Comparison of ENCODE assay signal across 8 cellular contexts in genomic region chr21:43646550-43647260, GRCh38. TPM values are rescaled to one million over a fixed set of nuclear protein-coding genes. Genes with fewer than 3 reads are reported as not detected.
DNase-seq lines count a peak whose midpoint lies in the region; ATAC-seq, FAIRE-seq and TF ChIP-seq lines count a peak whose summit lies in the region.

No MANE protein-coding gene starts in this region.

- CTCF ChIA-PET in IMR-90 (lab: Yijun Ruan, JAX) = interaction anchor here (1.3 to 1.8 kb wide), 6 partner anchors 9 to 44 kb away, joined by 3 to 7 read pairs (median 4); no protein-coding TSS in a partner anchor

- no peaks in the 10 kb centered on the region for H3K27me3 ChIP-seq in IMR-90 (ENCODE audit: control insufficient read depth, insufficient read depth, low read length)
- H3K27me3 ChIP-seq in NT2/D1 (ENCODE audit: insufficient read depth, insufficient read length) = no peaks in the 10 kb centered on the region

- no peaks in the 10 kb centered on the region for H3K27me3 Mint-ChIP-seq in endothelial cell (ENCODE audit: unreplicated experiment)

- FAIRE-seq in GM19239 (lab: Jason Lieb, UNC) = peak; percentile 99

- H2BK5ac ChIP-seq in IMR-90 (ENCODE audit: low read depth, low read length, poor library complexity, severe bottlenecking) = no peak overlapping the region

- no TSS peak for BruUV-seq in IMR-90 (replicated peaks; lab: Mats Ljungman, UMichigan)

- dilution Hi-C loops in IMR-90 (cut with HindIII; ENCODE audit: low sequenced_read_pairs, unreplicated experiment) = no loop called here

- DNase-seq in AG08396 (ENCODE audit: low spot score) (peak; percentile 88), GM19239 (ENCODE audit: insufficient read length, low spot score) (peak; percentile 71), IMR-90 (peak; percentile 94), NT2/D1 (ENCODE audit: low read depth, low spot score) (peak; percentile 95), endothelial cell (ENCODE audit: low spot score) (peak; percentile 86), midbrain (lab: John Stamatoyannopoulos, UW) (peak; percentile 80)
- peak; percentile 53 to 75 (median 70) for DNase-seq in activated CD8-positive, alpha-beta memory T cell treated with anti-CD3 and anti-CD28 coated beads for 48 hours (ENCODE audit: low read depth in 2 of 3, low spot score in 2 of 3)
- peak; percentile 71 for DNase-seq in stimulated activated CD8-positive, alpha-beta memory T cell treated with anti-CD3 and anti-CD28 coated beads, Interleukin-4, amount 100 ng/mL, for 24 hours (ENCODE audit: low read depth)

- peak; percentile 99 for TF ChIP-seq CTCF in IMR-90 (conservative IDR thresholded peaks at IDR 0.05; ENCODE audit: low read depth, low read length)
- peak; percentile 99 for TF ChIP-seq CTCF in endothelial cell (IDR thresholded peaks at IDR 0.05; ENCODE audit: unreplicated experiment)

- H3K4me1 ChIP-seq in IMR-90 (ENCODE audit: control insufficient read depth, insufficient read depth, low read length) = peaks cover 7% of the 10 kb centered on the region
- peaks cover 3% of the 10 kb centered on the region for H3K4me1 ChIP-seq in NT2/D1 (ENCODE audit: insufficient read depth, insufficient read length)

- 0 out of 2 replicates have a peak overlapping the region, but pooled peaks have one; percentile 10 for H2BK120ac ChIP-seq in IMR-90 (ENCODE audit: low read depth, low read length)

- in situ Hi-C loops in IMR-90 (cut with MboI; ENCODE audit: low sequenced_read_pairs) = loop anchor here (10.0 kb wide), 1 partner anchor 322 kb away; no protein-coding TSS in a partner anchor

- H3K36me3 ChIP-seq in IMR-90 (ENCODE audit: control insufficient read depth, insufficient read depth, low read length) (no peaks in the 10 kb centered on the region), NT2/D1 (ENCODE audit: insufficient read depth, insufficient read length, low read length) (no peaks in the 10 kb centered on the region)

- no peak overlapping the region for H3K18ac ChIP-seq in IMR-90 (ENCODE audit: low read depth, low read length)

- H4K91ac ChIP-seq in IMR-90 (ENCODE audit: insufficient read depth, low read depth, low read length) = no peak overlapping the region

- H3K4me3 ChIP-seq in IMR-90 (ENCODE audit: insufficient read depth, low read depth, low read length) = no peak overlapping the region
- no peak overlapping the region for H3K4me3 ChIP-seq in NT2/D1 (ENCODE audit: insufficient read length, low read depth)

- no peak overlapping the region for H3K27ac ChIP-seq in IMR-90 (ENCODE audit: insufficient read depth, low read length)

- no peak overlapping the region for H3K4ac ChIP-seq in IMR-90 (ENCODE audit: low read depth, low read length)

- H3K27ac Mint-ChIP-seq in endothelial cell (ENCODE audit: unreplicated experiment) = no peak overlapping the region

- H3K9ac ChIP-seq in IMR-90 (ENCODE audit: low read depth, low read length) (no peak overlapping the region), NT2/D1 (ENCODE audit: insufficient read length, low read depth) (no peak overlapping the region)

- no peaks in the 10 kb centered on the region for H3K79me1 ChIP-seq in IMR-90 (ENCODE audit: low read depth in 1 of 2, low read length in 2 of 2)

- peak; percentile 100 for TF ChIP-seq RAD21 in IMR-90 (IDR thresholded peaks at IDR 0.05; ENCODE audit: low read length)

- 39% methylated on average over 3 of the region's 7 CpGs; no CpG with 5 or more reads in 1 of the 2 experiments for WGBS in IMR-90 (ENCODE audit: extremely low coverage in 2 of 2, insufficient read length in 1 of 2), 2 experiments

- no peak overlapping the region for H4K5ac ChIP-seq in IMR-90 (ENCODE audit: low read depth, low read length)

- no peak overlapping the region for H2BK20ac ChIP-seq in IMR-90 (ENCODE audit: low read depth, low read length)

- no peak overlapping the region for H3K4me3 Mint-ChIP-seq in endothelial cell (ENCODE audit: unreplicated experiment)

- peak; percentile 95 for ATAC-seq in IMR-90 (ENCODE audit: low read depth)

- peak; percentile 69 for TF ChIP-seq POLR2A in IMR-90 (IDR thresholded peaks at IDR 0.05; ENCODE audit: low read depth, low read length)

- POLR2A ChIA-PET in IMR-90 (lab: Charles Lee; ENCODE audit: unreplicated experiment) = no interaction called here

- H3K14ac ChIP-seq in IMR-90 (replicated peaks; ENCODE audit: low read depth, low read length) = no peak overlapping the region

- H2AK9ac ChIP-seq in IMR-90 (replicated peaks; ENCODE audit: low read depth, low read length, poor library complexity) = no peak overlapping the region

- H3K56ac ChIP-seq in IMR-90 (ENCODE audit: extremely low read depth, insufficient read depth, low read length) = no peak overlapping the region

- H3K36me3 Mint-ChIP-seq in endothelial cell (ENCODE audit: low read depth, unreplicated experiment) = no peaks in the 10 kb centered on the region

- no peak overlapping the region for H2BK15ac ChIP-seq in IMR-90 (ENCODE audit: low read depth, low read length)

- no peak overlapping the region for H3K4me2 ChIP-seq in IMR-90 (ENCODE audit: low read depth, low read length)

- H3K9me1 ChIP-seq in IMR-90 (ENCODE audit: insufficient read depth, low read length) = no peaks in the 10 kb centered on the region

- H3K9me3 ChIP-seq in IMR-90 (ENCODE audit: control insufficient read depth, insufficient read depth, low read length) (no peaks in the 10 kb centered on the region), NT2/D1 (ENCODE audit: insufficient read depth, low read length) (no peaks in the 10 kb centered on the region)

- no peaks in the 10 kb centered on the region for H4K20me1 ChIP-seq in IMR-90 (ENCODE audit: insufficient read depth, low read length)

- no peaks in the 10 kb centered on the region for H3K9me3 Mint-ChIP-seq in endothelial cell (ENCODE audit: unreplicated experiment)

- H2AK5ac ChIP-seq in IMR-90 (ENCODE audit: low read depth, low read length) = no peak overlapping the region

- intact Hi-C loops in IMR-90 (cut with micrococcal nuclease) = no loop called here

- peaks cover 5% of the 10 kb centered on the region for H3K4me1 Mint-ChIP-seq in endothelial cell (ENCODE audit: unreplicated experiment)

- H2AFZ ChIP-seq in IMR-90 (replicated peaks; ENCODE audit: low read length, poor library complexity) = peak overlapping the region; percentile 33

- H3K23ac ChIP-seq in IMR-90 (ENCODE audit: low read depth, low read length) = no peak overlapping the region

- H4K8ac ChIP-seq in IMR-90 (ENCODE audit: low read depth in 2 of 2, low read length in 2 of 2) = no peak overlapping the region

TF ChIP-seq in IMR-90, 13 proteins besides CTCF, POLR2A, EP300 and RAD21:
- TF ChIP-seq NFE2L2 (IDR thresholded peaks at IDR 0.05; ENCODE audit: low read depth, low read length) (peak; percentile 40; the same call in 1 of the 2 replicates), SMC3 (IDR thresholded peaks at IDR 0.05; ENCODE audit: low read depth, low read length) (peak; percentile 97), MAZ (IDR thresholded peaks at IDR 0.05; ENCODE audit: borderline replicate concordance, low read depth, low read length) (peak; percentile 70), CHD1 (IDR thresholded peaks at IDR 0.05; ENCODE audit: low read depth, low read length) (no peak), BHLHE40 (IDR thresholded peaks at IDR 0.05; ENCODE audit: low read depth, low read length) (no peak), MAFK (IDR thresholded peaks at IDR 0.05; ENCODE audit: low read depth, low read length) (peak; percentile 95), CEBPB (IDR thresholded peaks at IDR 0.05; ENCODE audit: low read depth, low read length) (peak; percentile 76)

RNA-seq across cellular contexts. Expression of gene HSF2BP, which starts 12.6 kb away (rescaled TPM):
- total RNA-seq in IMR-90 (2012; rRNA removed) (0.83 and 0.90 TPM in 2 replicates), endothelial cell (ENCODE audit: unreplicated experiment) (2.3 TPM)
- polyA plus RNA-seq in IMR-90 (2012; rRNA removed) = 0.63 and 0.87 TPM in 2 replicates
- polyA plus RNA-seq in IMR-90 (2012; cell fraction: cytosol; rRNA removed) = 0.54 and 0.87 TPM in 2 replicates
- 0.42 and 0.91 TPM in 2 replicates for polyA plus RNA-seq in IMR-90 (2012; cell fraction: nucleus; rRNA removed; ENCODE audit: low replicate concordance)

RNA-seq across cellular contexts. Expression of gene RRP1B, which starts 12.7 kb away (rescaled TPM):
- 16.1 and 21.4 TPM in 2 replicates for total RNA-seq in IMR-90 (2012; rRNA removed)
- 11.1 and 11.7 TPM in 2 replicates for polyA plus RNA-seq in IMR-90 (2012; rRNA removed)
- polyA plus RNA-seq in IMR-90 (2012; cell fraction: cytosol; rRNA removed) = 6.4 and 7.0 TPM in 2 replicates
- polyA plus RNA-seq in IMR-90 (2012; cell fraction: nucleus; rRNA removed; ENCODE audit: low replicate concordance) = 9.0 and 10.9 TPM in 2 replicates
- total RNA-seq in endothelial cell (ENCODE audit: unreplicated experiment) = 33.8 TPM
